ENCODE assay signal across 27 cellular contexts in genomic region chr1:233710507-233710906, GRCh38.
"Had no signal": no experiment of that assay in that cellular context is flagged by ENCODE, and none has a peak within 500 bp of the region (broad histone marks: within the 10 kb centered on the region; RNA-seq: fewer than 3 reads in every experiment).

No MANE protein-coding gene starts in this region.

- H3K4me3 ChIP-seq: stomach, suprapubic skin, testis, thoracic aorta, thyroid gland, tibial artery, tibial nerve, transverse colon, upper lobe of left lung, upper lobe of right lung, uterus, vagina had no signal

- H3K27ac ChIP-seq: stomach, suprapubic skin, testis, thoracic aorta, thyroid gland, tibial artery, tibial nerve, transverse colon, upper lobe of left lung, upper lobe of right lung, uterus, vagina had no signal

- H3K4me1 ChIP-seq: testis, thyroid gland, upper lobe of right lung had no signal

- H3K9me3 ChIP-seq: stomach, suprapubic skin, testis, thoracic aorta, thyroid gland, tibial artery, tibial nerve, transverse colon, upper lobe of left lung, upper lobe of right lung, uterus, vagina had no signal

- H3K36me3 ChIP-seq: stomach, suprapubic skin, thoracic aorta, thyroid gland, tibial artery, tibial nerve, transverse colon, upper lobe of left lung, upper lobe of right lung, uterus, vagina had no signal

- FAIRE-seq: urothelium cell line had no signal

- DNase-seq: stimulated activated CD4-positive, alpha-beta T cell treated with anti-CD3 and anti-CD28 coated beads, Interleukin-2, amount 100 ng/mL, for 48 hours; stimulated activated CD4-positive, alpha-beta T cell treated with anti-CD3 and anti-CD28 coated beads, Interleukin-4, amount 100 ng/mL, for 1 hour; stimulated activated CD4-positive, alpha-beta T cell treated with anti-CD3 and anti-CD28 coated beads, Interleukin-4, amount 100 ng/mL, for 24 hours; stimulated activated CD4-positive, alpha-beta T cell treated with anti-CD3 and anti-CD28 coated beads, Interleukin-4, amount 100 ng/mL, for 4 hours; stimulated activated CD8-positive, alpha-beta memory T cell treated with anti-CD3 and anti-CD28 coated beads, Interleukin-4, amount 100 ng/mL, for 48 hours; stimulated activated naive B cell treated with anti-CD40 and anti-IgM and Interleukin-4, amounts not matched to agents 10 μg/mL and 1 μg/mL and 100 μg/mL, for 72 hours; stimulated activated naive CD4-positive, alpha-beta T cell; stimulated activated naive CD4-positive, alpha-beta T cell treated with Interleukin-2 at 50 U/mL for 16 hours; stimulated activated naive CD8-positive, alpha-beta T cell treated with anti-CD3 and anti-CD28 coated beads, Interleukin-15, amount 100 ng/mL, for 72 hours; stimulated activated naive CD8-positive, alpha-beta T cell treated with anti-CD3 and anti-CD28 coated beads, Interleukin-15, Interleukin-2, amounts not matched to agents 100 U/mL and 50 U/mL, for 24 hours; stomach; substantia nigra; testis; thyroid gland; tibial artery; transverse colon; trophoblast cell; upper lobe of left lung; upper lobe of right lung; uterus had no signal

- ATAC-seq: stimulated activated effector memory CD8-positive, alpha-beta T cell treated with anti-CD3 and anti-CD28 coated beads, Interleukin-12 subunit alpha, Interleukin-12 subunit beta, amount 100 ng/mL, for 72 hours; stimulated activated memory B cell treated with anti-CD40 and anti-IgM and Interleukin-4, amounts not matched to agents 10 μg/mL and 1 μg/mL and 100 μg/mL, for 72 hours; stimulated activated naive B cell treated with anti-CD40 and anti-IgM and Interleukin-4, amounts not matched to agents 10 μg/mL and 1 μg/mL and 100 μg/mL, for 72 hours; stimulated activated naive CD8-positive, alpha-beta T cell treated with anti-CD3 and anti-CD28 coated beads, Interleukin-15, amount 100 ng/mL, for 72 hours; stimulated activated naive CD8-positive, alpha-beta T cell treated with anti-CD3 and anti-CD28 coated beads, Interleukin-15, Interleukin-2, amounts not matched to agents 100 U/mL and 50 U/mL, for 24 hours; upper lobe of right lung had no signal

- H3K27me3 ChIP-seq: stomach, suprapubic skin, testis, thyroid gland, tibial artery, tibial nerve, transverse colon, upper lobe of left lung, upper lobe of right lung, uterus, vagina had no signal
